8 cellular contexts compared by ENCODE assay signal in genomic region chr11:72224587-72225410, GRCh38. TPM values are rescaled to one million over a fixed set of nuclear protein-coding genes. Genes with fewer than 3 reads are reported as not detected.
DNase-seq lines count a peak whose midpoint lies in the region; ATAC-seq and TF ChIP-seq lines count a peak whose summit lies in the region.

INPPL1 (plus strand) TSS chr11:72224767; CDS start chr11:72224985, 218 bp downstream.

- in situ Hi-C loops in KBM-7 (cut with MboI; ENCODE audit: low pct_unique_long_range_greater_than_20kb, low sequenced_read_pairs), result no loop called here

- peaks cover 26% of the 10 kb centered on the region for H3K4me1 ChIP-seq in upper lobe of right lung

- H3K27ac Mint-ChIP-seq in activated T-cell treated with anti-CD3 and anti-CD28 coated beads, Interleukin-2, amount 50 U/mL, for 72 hours, result peak within 1 kb of the TSS; percentile 92
- peak within 1 kb of the TSS; percentile 87 to 91 for H3K27ac Mint-ChIP-seq in natural killer cell treated with Interleukin-12 subunit alpha and Interleukin-12 subunit beta and Interleukin-15 and Interleukin-18, amount 100 ng/mL, for 72 hours

- peak; percentile 82 for DNase-seq in DMS53 (lab: John Stamatoyannopoulos, UW)
- DNase-seq in KBM-7, result peak; percentile 29
- DNase-seq in activated T-cell treated with anti-CD3 and anti-CD28 coated beads, Interleukin-2, amount 50 U/mL, for 72 hours, result peak; percentile 54 to 56
- peak; percentile 37 for DNase-seq in fibroblast of pulmonary artery (ENCODE audit: low read depth)
- peak; percentile 63 for DNase-seq in natural killer cell treated with Interleukin-12 subunit alpha and Interleukin-12 subunit beta and Interleukin-15 and Interleukin-18, amount 100 ng/mL, for 72 hours (ENCODE audit: low spot score)
- peak; percentile 86 for DNase-seq in upper lobe of right lung
- DNase-seq in NCI-H2171 treated with DMSO at 0.1 percent for 48 hours (lab: John Stamatoyannopoulos, UW), result no peak

- H3K9me3 Mint-ChIP-seq in activated T-cell treated with anti-CD3 and anti-CD28 coated beads, Interleukin-2, amount 50 U/mL, for 72 hours, result no peaks in the 10 kb centered on the region
- no peaks in the 10 kb centered on the region for H3K9me3 Mint-ChIP-seq in natural killer cell treated with Interleukin-12 subunit alpha and Interleukin-12 subunit beta and Interleukin-15 and Interleukin-18, amount 100 ng/mL, for 72 hours

- peaks cover 24% of the 10 kb centered on the region for H3K4me1 Mint-ChIP-seq in activated T-cell treated with anti-CD3 and anti-CD28 coated beads, Interleukin-2, amount 50 U/mL, for 72 hours (ENCODE audit: low read depth)
- H3K4me1 Mint-ChIP-seq in natural killer cell treated with Interleukin-12 subunit alpha and Interleukin-12 subunit beta and Interleukin-15 and Interleukin-18, amount 100 ng/mL, for 72 hours (ENCODE audit: low read depth in 2 of 2), result peaks cover 26 to 29% of the 10 kb centered on the region in 2 donors

- TF ChIP-seq CTCF in fibroblast of pulmonary artery (IDR thresholded peaks at IDR 0.05; ENCODE audit: low read length, missing control alignments), result no peak
- no peak for TF ChIP-seq CTCF in upper lobe of right lung (IDR thresholded peaks at IDR 0.05)

- H3K27ac ChIP-seq in upper lobe of right lung, result peak within 1 kb of the TSS; percentile 96

- H3K36me3 ChIP-seq in upper lobe of right lung, result peaks cover 19% of the 10 kb centered on the region

- H3K4me3 Mint-ChIP-seq in activated T-cell treated with anti-CD3 and anti-CD28 coated beads, Interleukin-2, amount 50 U/mL, for 72 hours, result peak within 1 kb of the TSS; percentile 93 to 98
- peak within 1 kb of the TSS; percentile 93 for H3K4me3 Mint-ChIP-seq in natural killer cell treated with Interleukin-12 subunit alpha and Interleukin-12 subunit beta and Interleukin-15 and Interleukin-18, amount 100 ng/mL, for 72 hours

- no peaks in the 10 kb centered on the region for H3K27me3 ChIP-seq in upper lobe of right lung

- H3K4me3 ChIP-seq in fibroblast of pulmonary artery (replicated peaks; ENCODE audit: low read depth, low read length) (peak within 1 kb of the TSS; percentile 96), upper lobe of right lung (peak within 1 kb of the TSS; percentile 85)

- H3K36me3 Mint-ChIP-seq in activated T-cell treated with anti-CD3 and anti-CD28 coated beads, Interleukin-2, amount 50 U/mL, for 72 hours (ENCODE audit: insufficient read depth in 2 of 2), result peaks cover 6 to 9% of the 10 kb centered on the region in 2 donors
- no peaks in the 10 kb centered on the region for H3K36me3 Mint-ChIP-seq in natural killer cell treated with Interleukin-12 subunit alpha and Interleukin-12 subunit beta and Interleukin-15 and Interleukin-18, amount 100 ng/mL, for 72 hours

- no peaks in the 10 kb centered on the region for H3K9me3 ChIP-seq in upper lobe of right lung

- no peaks in the 10 kb centered on the region for H3K27me3 Mint-ChIP-seq in activated T-cell treated with anti-CD3 and anti-CD28 coated beads, Interleukin-2, amount 50 U/mL, for 72 hours (ENCODE audit: low read depth)
- H3K27me3 Mint-ChIP-seq in natural killer cell treated with Interleukin-12 subunit alpha and Interleukin-12 subunit beta and Interleukin-15 and Interleukin-18, amount 100 ng/mL, for 72 hours, result no peaks in the 10 kb centered on the region

- peak in 1 of 2 donors; percentile 12 for ATAC-seq in activated T-cell treated with anti-CD3 and anti-CD28 coated beads, Interleukin-2, amount 50 U/mL, for 72 hours (replicated peaks in 1 of 2)
- peak in 1 of 2 donors; percentile 14 for ATAC-seq in natural killer cell treated with Interleukin-12 subunit alpha and Interleukin-12 subunit beta and Interleukin-15 and Interleukin-18, amount 100 ng/mL, for 72 hours
- ATAC-seq in upper lobe of right lung, result peak; percentile 12
- ATAC-seq in GM19023 (IDR thresholded peaks at IDR 0.05; ENCODE audit: unreplicated experiment), result no peak

- intact Hi-C loops in upper lobe of right lung (cut with DNase I), result no loop called here

RNA-seq across cellular contexts. Expression of gene INPPL1, which starts in this region (rescaled TPM):
- 100 to 1,000 TPM; 147 to 154 TPM for total RNA-seq in activated T-cell treated with anti-CD3 and anti-CD28 coated beads, Interleukin-2, amount 50 U/mL, for 72 hours
- 100 to 1,000 TPM; 113 to 176 TPM for total RNA-seq in natural killer cell treated with Interleukin-12 subunit alpha and Interleukin-12 subunit beta and Interleukin-15 and Interleukin-18, amount 100 ng/mL, for 72 hours
- 146 TPM for total RNA-seq in upper lobe of right lung
